Comparison of ENCODE assay signal across 16 cellular contexts in genomic region chr15:56765252-56765651, GRCh38. TPM values are rescaled to one million over a fixed set of nuclear protein-coding genes. Genes with fewer than 3 reads are reported as not detected.
A peak's percentile ranks its signal among the peaks of the same experiment; 100 is the strongest.
DNase-seq lines count a peak whose midpoint lies in the region; ATAC-seq, FAIRE-seq and TF ChIP-seq lines count a peak whose summit lies in the region.
"Had no signal": no experiment of that assay in that cellular context is flagged by ENCODE, and none has a peak within 500 bp of the region (broad histone marks: within the 10 kb centered on the region; RNA-seq: fewer than 3 reads in every experiment).

No MANE protein-coding gene starts in this region.

- H2AFZ ChIP-seq in ACC112 (ENCODE audit: low read length, unreplicated experiment), result peak overlapping the region; percentile 47

- peak; percentile 29 for FAIRE-seq in GM18507 (lab: Jason Lieb, UNC)

- H3K4me3 ChIP-seq in ACC112 (ENCODE audit: low read depth, low read length) (no peak overlapping the region), fibroblast of pulmonary artery (replicated peaks; ENCODE audit: low read depth, low read length) (no peak overlapping the region)
- H3K4me3 ChIP-seq: gastrocnemius medialis had no signal

- H3K27ac Mint-ChIP-seq in T-helper 1 cell treated with Interleukin-12 subunit alpha and Interleukin-12 subunit beta and Interleukin-4 antibody, amounts not matched to agents 30 μg/mL and 1 μg/mL, for 36 hours, result peak overlapping the region; percentile 72
- H3K27ac Mint-ChIP-seq: stimulated activated naive CD8-positive, alpha-beta T cell treated with anti-CD3 and anti-CD28 coated beads, Interleukin-15, Interleukin-2, amounts not matched to agents 100 ng/mL and 50 ng/mL, for 24 hours had no signal

- no peak overlapping the region for H3K27ac ChIP-seq in ACC112 (ENCODE audit: low read depth, low read length)
- H3K27ac ChIP-seq: C4-2B, gastrocnemius medialis, HL-60 had no signal

- H3K4me1 Mint-ChIP-seq in T-helper 1 cell treated with Interleukin-12 subunit alpha and Interleukin-12 subunit beta and Interleukin-4 antibody, amounts not matched to agents 30 μg/mL and 1 μg/mL, for 36 hours (ENCODE audit: low read depth), result peaks cover 36% of the 10 kb centered on the region

- no peaks in the 10 kb centered on the region for H3K36me3 ChIP-seq in ACC112 (ENCODE audit: insufficient read depth, low read length)
- H3K36me3 ChIP-seq: gastrocnemius medialis had no signal

- peaks cover 9% of the 10 kb centered on the region for H3K9me3 Mint-ChIP-seq in T-helper 1 cell treated with Interleukin-12 subunit alpha and Interleukin-12 subunit beta and Interleukin-4 antibody, amounts not matched to agents 30 μg/mL and 1 μg/mL, for 36 hours
- H3K9me3 Mint-ChIP-seq: activated T-cell treated with anti-CD3 and anti-CD28 coated beads, Interleukin-2, amount 50 U/mL, for 4 hours; stimulated activated naive CD8-positive, alpha-beta T cell treated with anti-CD3 and anti-CD28 coated beads, Interleukin-15, Interleukin-2, amounts not matched to agents 100 ng/mL and 50 ng/mL, for 24 hours had no signal

- no peaks in the 10 kb centered on the region for H3K27me3 Mint-ChIP-seq in T-helper 1 cell treated with Interleukin-12 subunit alpha and Interleukin-12 subunit beta and Interleukin-4 antibody, amounts not matched to agents 30 μg/mL and 1 μg/mL, for 36 hours (ENCODE audit: low read depth)
- H3K27me3 Mint-ChIP-seq: stimulated activated naive CD8-positive, alpha-beta T cell treated with anti-CD3 and anti-CD28 coated beads, Interleukin-15, Interleukin-2, amounts not matched to agents 100 ng/mL and 50 ng/mL, for 24 hours had no signal

- ATAC-seq in HG02642 (IDR thresholded peaks at IDR 0.05; ENCODE audit: poor library complexity, unreplicated experiment) (no peak), HG03432 (IDR thresholded peaks at IDR 0.05; ENCODE audit: unreplicated experiment) (no peak)
- ATAC-seq: activated T-cell treated with anti-CD3 and anti-CD28 coated beads, Interleukin-2, amount 50 U/mL, for 4 hours; gastrocnemius medialis had no signal

- H3K36me3 Mint-ChIP-seq in T-helper 1 cell treated with Interleukin-12 subunit alpha and Interleukin-12 subunit beta and Interleukin-4 antibody, amounts not matched to agents 30 μg/mL and 1 μg/mL, for 36 hours (ENCODE audit: low read depth), result peaks cover 1% of the 10 kb centered on the region

- H3K27me3 ChIP-seq in ACC112 (ENCODE audit: insufficient read depth, low read length), result no peaks in the 10 kb centered on the region
- H3K27me3 ChIP-seq: gastrocnemius medialis had no signal

- H3K79me2 ChIP-seq in ACC112 (ENCODE audit: control insufficient read depth, insufficient read depth, low read length, unreplicated experiment), result no peaks in the 10 kb centered on the region

- H3K4me1 ChIP-seq in ACC112 (ENCODE audit: control insufficient read depth, insufficient read depth, low read length, unreplicated experiment), result peaks cover 44% of the 10 kb centered on the region

- H3K4me3 Mint-ChIP-seq in T-helper 1 cell treated with Interleukin-12 subunit alpha and Interleukin-12 subunit beta and Interleukin-4 antibody, amounts not matched to agents 30 μg/mL and 1 μg/mL, for 36 hours, result peak overlapping the region; percentile 1
- H3K4me3 Mint-ChIP-seq: activated T-cell treated with anti-CD3 and anti-CD28 coated beads, Interleukin-2, amount 50 U/mL, for 4 hours; stimulated activated naive CD8-positive, alpha-beta T cell treated with anti-CD3 and anti-CD28 coated beads, Interleukin-15, Interleukin-2, amounts not matched to agents 100 ng/mL and 50 ng/mL, for 24 hours had no signal

- DNase-seq in GM18507 (ENCODE audit: extremely low spot score, insufficient read length, low read depth) (no peak), fibroblast of pulmonary artery (ENCODE audit: low read depth) (peak; percentile 92), NCI-H1417 (lab: John Stamatoyannopoulos, UW) (no peak), SK-N-DZ (ENCODE audit: low spot score) (no peak)
- DNase-seq: activated T-cell treated with anti-CD3 and anti-CD28 coated beads, Interleukin-2, amount 50 U/mL, for 4 hours; caudate nucleus; gastrocnemius medialis; NCI-H1105 treated with DMSO at 0.1 percent for 48 hours; T1000 had no signal

- no peak for TF ChIP-seq CTCF in fibroblast of pulmonary artery (IDR thresholded peaks at IDR 0.05; ENCODE audit: low read length, missing control alignments)

RNA-seq across cellular contexts. Expression of gene ZNF280D, which starts 31.9 kb away (rescaled TPM):
- 18.8 and 26.3 TPM in 2 replicates for polyA plus RNA-seq in SK-N-DZ (2014; cell fraction: cytosol; rRNA removed)
- polyA plus RNA-seq in SK-N-DZ (2014; cell fraction: nucleus; rRNA removed), result 31.1 and 40.7 TPM in 2 replicates
